Comparison of ENCODE assay signal across 8 cellular contexts in genomic region chr15:90035095-90035834, GRCh38. TPM values are rescaled to one million over a fixed set of nuclear protein-coding genes. Genes with fewer than 3 reads are reported as not detected.
DNase-seq lines count a peak whose midpoint lies in the region; ATAC-seq, FAIRE-seq and TF ChIP-seq lines count a peak whose summit lies in the region.

No MANE protein-coding gene starts in this region.

- TF ChIP-seq POLR2A in GM12892 (IDR thresholded peaks at IDR 0.05; ENCODE audit: low read depth, low read length): no peak

- H3K36me3 ChIP-seq in colonic mucosa: no peaks in the 10 kb centered on the region
- no peaks in the 10 kb centered on the region for H3K36me3 ChIP-seq in mesodermal cell (ENCODE audit: control insufficient read depth, insufficient read depth, low read length)

- H3K4me1 ChIP-seq in colonic mucosa (peaks cover 31% of the 10 kb centered on the region), mesodermal cell (ENCODE audit: control insufficient read depth, insufficient read depth, low read length, poor library complexity, severe bottlenecking) (peaks cover 61% of the 10 kb centered on the region)

- 83% methylated on average over 18 of the region's 19 CpGs for WGBS in mesodermal cell (ENCODE audit: insufficient coverage in 2 of 2), 2 experiments

- no peak for ATAC-seq in GM21825 (IDR thresholded peaks at IDR 0.05; ENCODE audit: unreplicated experiment)

- FAIRE-seq in RCC 7860 (lab: Jason Lieb, UNC) (no peak), GM12892 (lab: Jason Lieb, UNC) (no peak)

- intact Hi-C loops in colonic mucosa (cut with DNase I): no loop called here

- H3K27ac ChIP-seq in colonic mucosa: peak overlapping the region; percentile 90
- peak overlapping the region; percentile 88 for H3K27ac ChIP-seq in mesodermal cell (ENCODE audit: low read depth, low read length, severe bottlenecking)

- DNase-seq in DMS79 (lab: John Stamatoyannopoulos, UW) (peak; percentile 2), NCI-H69 (lab: John Stamatoyannopoulos, UW) (peak; percentile 63), colonic mucosa (peak; percentile 58), RCC 7860 (ENCODE audit: low spot score) (no peak), GM12892 (ENCODE audit: insufficient read length) (no peak)
- DNase-seq in effector CD4-positive, alpha-beta T cell: no peak

- peak overlapping the region; percentile 4 to 88 for H3K9ac ChIP-seq in colonic mucosa (ENCODE audit: low read depth in 2 of 2, low read length in 2 of 2)

- H3K9me3 ChIP-seq in colonic mucosa (no peaks in the 10 kb centered on the region), mesodermal cell (ENCODE audit: control insufficient read depth, low read length) (no peaks in the 10 kb centered on the region)

- no peak overlapping the region for H3K4me3 ChIP-seq in colonic mucosa
- no peak overlapping the region for H3K4me3 ChIP-seq in mesodermal cell (ENCODE audit: extremely low read depth, insufficient read depth, low read length, poor library complexity, severe bottlenecking)

- no peaks in the 10 kb centered on the region for H3K27me3 ChIP-seq in colonic mucosa

- TF ChIP-seq CTCF in colonic mucosa (IDR thresholded peaks at IDR 0.05): no peak

RNA-seq across cellular contexts. Expression of gene ZNF710, which starts 34.1 kb away (rescaled TPM):
- total RNA-seq in colonic mucosa: 10 to 100 TPM; 35.0 to 43.7 TPM
- 32.7 TPM for polyA plus RNA-seq in mesodermal cell (2013, experiment 1 of 2)
- 29.2 TPM for polyA plus RNA-seq in mesodermal cell (2013, experiment 2 of 2)
- polyA plus RNA-seq in GM12892 (2012; ENCODE audit: missing spikeins): 9.0 TPM

Comparison
In these comparisons a context has a peak if more than half of its experiments do, and no peak if none do; other contexts are left out.
1. DNase-seq: peak in DMS79 (single experiment), NCI-H69 (single experiment) and colonic mucosa (single experiment); none in RCC 7860 (single experiment), GM12892 (single experiment) and effector CD4-positive, alpha-beta T cell (single experiment).